In the genomic region with DNA sequence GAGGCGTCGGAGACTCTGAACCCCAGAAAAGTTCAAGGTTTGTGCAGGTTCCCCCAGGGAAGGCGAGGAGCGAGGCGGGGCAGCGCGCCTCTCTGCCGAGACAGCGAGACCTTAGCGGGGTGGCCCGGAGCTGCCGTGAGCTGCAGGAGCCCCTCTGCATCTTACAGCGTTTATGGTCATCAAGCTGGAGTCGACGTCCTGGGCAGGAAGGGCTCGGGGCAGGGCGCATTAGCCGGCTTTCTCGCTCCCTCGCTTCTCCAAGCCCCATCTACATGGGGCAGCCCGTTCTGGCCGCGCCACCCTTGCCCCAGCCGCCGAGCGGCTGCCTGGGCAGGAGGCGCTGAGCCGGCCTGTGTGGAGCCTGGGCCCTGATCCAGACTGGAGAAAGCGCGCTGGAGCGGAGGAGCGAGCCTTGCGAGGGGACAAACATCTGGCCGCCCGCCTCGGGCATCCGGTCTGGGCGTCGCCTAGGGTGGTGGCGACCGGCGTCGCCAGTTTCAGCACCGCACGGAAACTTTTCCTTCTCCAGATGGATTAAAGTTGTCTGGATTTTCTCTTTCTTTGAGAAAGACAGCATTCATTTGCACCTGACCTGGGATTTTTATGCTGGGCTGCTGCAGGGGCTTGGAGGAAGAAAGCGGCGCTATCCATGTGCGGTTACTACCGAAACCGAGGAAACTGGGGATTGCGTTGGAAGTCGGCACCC, we compare ENCODE assay signal across 9 cellular contexts. TPM values are rescaled to one million over a fixed set of nuclear protein-coding genes. Genes with fewer than 3 reads are reported as not detected.
DNase-seq lines count a peak whose midpoint lies in the region; ATAC-seq lines count a peak whose summit lies in the region.
"Had no signal": no experiment of that assay in that cellular context is flagged by ENCODE, and none has a peak within 500 bp of the region (broad histone marks: within the 10 kb centered on the region; RNA-seq: fewer than 3 reads in every experiment).

No MANE protein-coding gene starts in this region.

- peak; percentile 61 for DNase-seq in activated CD4-positive, alpha-beta T cell treated with anti-CD3 and anti-CD28 coated beads, Interleukin-2, amount 10 ng/mL, durations not matched to agents 24 days and 14 days
- no peak for DNase-seq in activated CD4-positive, alpha-beta T cell treated with anti-CD3 and anti-CD28 coated beads, Interleukin-2, amount 50 U/mL, for 1 hour
- peak; percentile 55 for DNase-seq in iPS-NIHi11 (ENCODE audit: low spot score)
- DNase-seq in glomerular visceral epithelial cell (ENCODE audit: extremely low spot score) = no peak
- DNase-seq in A172 (ENCODE audit: low spot score) = no peak

- intact Hi-C loops in activated CD4-positive, alpha-beta T cell treated with anti-CD3 and anti-CD28 coated beads, Interleukin-2, amount 10 ng/mL, durations not matched to agents 24 days and 14 days (cut with micrococcal nuclease) = no loop called here

- no peak overlapping the region for H3K27ac Mint-ChIP-seq in activated CD4-positive, alpha-beta T cell treated with anti-CD3 and anti-CD28 coated beads, Interleukin-2, amount 10 ng/mL, durations not matched to agents 24 days and 14 days
- no peak overlapping the region for H3K27ac Mint-ChIP-seq in activated naive CD4-positive, alpha-beta T cell treated with anti-CD3 and anti-CD28 coated beads, Interleukin-2, amount 50 U/mL, for 24 hours
- no peak overlapping the region for H3K27ac Mint-ChIP-seq in stimulated activated naive CD8-positive, alpha-beta T cell treated with anti-CD3 and anti-CD28 coated beads, Interleukin-15, Interleukin-2, amounts not matched to agents 100 ng/mL and 50 ng/mL, for 24 hours
- H3K27ac Mint-ChIP-seq: T-helper 1 cell treated with Interleukin-12 subunit alpha and Interleukin-12 subunit beta and Interleukin-4 antibody, amounts not matched to agents 30 μg/mL and 1 μg/mL, for 36 hours had no signal

- peak overlapping the region; percentile 80 for H3K4me3 Mint-ChIP-seq in activated CD4-positive, alpha-beta T cell treated with anti-CD3 and anti-CD28 coated beads, Interleukin-2, amount 10 ng/mL, durations not matched to agents 24 days and 14 days
- peak overlapping the region; percentile 80 for H3K4me3 Mint-ChIP-seq in activated naive CD4-positive, alpha-beta T cell treated with anti-CD3 and anti-CD28 coated beads, Interleukin-2, amount 50 U/mL, for 24 hours
- peak overlapping the region; percentile 43 for H3K4me3 Mint-ChIP-seq in stimulated activated naive CD8-positive, alpha-beta T cell treated with anti-CD3 and anti-CD28 coated beads, Interleukin-15, Interleukin-2, amounts not matched to agents 100 ng/mL and 50 ng/mL, for 24 hours

- no peaks in the 10 kb centered on the region for H3K36me3 Mint-ChIP-seq in activated CD4-positive, alpha-beta T cell treated with anti-CD3 and anti-CD28 coated beads, Interleukin-2, amount 10 ng/mL, durations not matched to agents 24 days and 14 days (ENCODE audit: low read depth)
- no peaks in the 10 kb centered on the region for H3K36me3 Mint-ChIP-seq in activated naive CD4-positive, alpha-beta T cell treated with anti-CD3 and anti-CD28 coated beads, Interleukin-2, amount 50 U/mL, for 24 hours
- H3K36me3 Mint-ChIP-seq in stimulated activated naive CD8-positive, alpha-beta T cell treated with anti-CD3 and anti-CD28 coated beads, Interleukin-15, Interleukin-2, amounts not matched to agents 100 ng/mL and 50 ng/mL, for 24 hours (ENCODE audit: low read depth) = no peaks in the 10 kb centered on the region

- H3K4me1 Mint-ChIP-seq in activated CD4-positive, alpha-beta T cell treated with anti-CD3 and anti-CD28 coated beads, Interleukin-2, amount 10 ng/mL, durations not matched to agents 24 days and 14 days = peaks cover 5% of the 10 kb centered on the region
- H3K4me1 Mint-ChIP-seq in activated naive CD4-positive, alpha-beta T cell treated with anti-CD3 and anti-CD28 coated beads, Interleukin-2, amount 50 U/mL, for 24 hours = peaks cover 12% of the 10 kb centered on the region
- peaks cover 13% of the 10 kb centered on the region for H3K4me1 Mint-ChIP-seq in stimulated activated naive CD8-positive, alpha-beta T cell treated with anti-CD3 and anti-CD28 coated beads, Interleukin-15, Interleukin-2, amounts not matched to agents 100 ng/mL and 50 ng/mL, for 24 hours (ENCODE audit: low read depth)

- ATAC-seq in HG03108 (IDR thresholded peaks at IDR 0.05; ENCODE audit: unreplicated experiment) = no peak

- H3K9me3 Mint-ChIP-seq in activated CD4-positive, alpha-beta T cell treated with anti-CD3 and anti-CD28 coated beads, Interleukin-2, amount 10 ng/mL, durations not matched to agents 24 days and 14 days = no peaks in the 10 kb centered on the region
- no peaks in the 10 kb centered on the region for H3K9me3 Mint-ChIP-seq in activated naive CD4-positive, alpha-beta T cell treated with anti-CD3 and anti-CD28 coated beads, Interleukin-2, amount 50 U/mL, for 24 hours
- no peaks in the 10 kb centered on the region for H3K9me3 Mint-ChIP-seq in stimulated activated naive CD8-positive, alpha-beta T cell treated with anti-CD3 and anti-CD28 coated beads, Interleukin-15, Interleukin-2, amounts not matched to agents 100 ng/mL and 50 ng/mL, for 24 hours
- H3K9me3 Mint-ChIP-seq: T-helper 1 cell treated with Interleukin-12 subunit alpha and Interleukin-12 subunit beta and Interleukin-4 antibody, amounts not matched to agents 30 μg/mL and 1 μg/mL, for 36 hours had no signal

- H3K27me3 Mint-ChIP-seq in activated CD4-positive, alpha-beta T cell treated with anti-CD3 and anti-CD28 coated beads, Interleukin-2, amount 10 ng/mL, durations not matched to agents 24 days and 14 days = peaks cover 73% of the 10 kb centered on the region
- H3K27me3 Mint-ChIP-seq in activated naive CD4-positive, alpha-beta T cell treated with anti-CD3 and anti-CD28 coated beads, Interleukin-2, amount 50 U/mL, for 24 hours = peaks cover 55% of the 10 kb centered on the region
- H3K27me3 Mint-ChIP-seq in stimulated activated naive CD8-positive, alpha-beta T cell treated with anti-CD3 and anti-CD28 coated beads, Interleukin-15, Interleukin-2, amounts not matched to agents 100 ng/mL and 50 ng/mL, for 24 hours = peaks cover 76% of the 10 kb centered on the region

RNA-seq across cellular contexts. Expression of gene TMEM132E, which starts 0.8 kb away (rescaled TPM):
- total RNA-seq in activated CD4-positive, alpha-beta T cell treated with anti-CD3 and anti-CD28 coated beads, Interleukin-2, amount 10 ng/mL, durations not matched to agents 24 days and 14 days = not detected in 2 replicates
- not detected in 2 replicates for total RNA-seq in A172 (2014; rRNA removed; shearing (Covaris generic))

Comparison
In these comparisons a context has a peak if more than half of its experiments do, and no peak if none do; other contexts are left out.
1. DNase-seq: peak in activated CD4-positive, alpha-beta T cell treated with anti-CD3 and anti-CD28 coated beads, Interleukin-2, amount 10 ng/mL, durations not matched to agents 24 days and 14 days (single experiment) and iPS-NIHi11 (single experiment); none in activated CD4-positive, alpha-beta T cell treated with anti-CD3 and anti-CD28 coated beads, Interleukin-2, amount 50 U/mL, for 1 hour (single experiment), glomerular visceral epithelial cell (single experiment) and A172 (single experiment).
2. Peak in every context shown above with its lines, with median percentiles within 50 percentile points of each other: H3K4me3 Mint-ChIP-seq.